Comparison of ENCODE assay signal across 18 cellular contexts in the genomic region with DNA sequence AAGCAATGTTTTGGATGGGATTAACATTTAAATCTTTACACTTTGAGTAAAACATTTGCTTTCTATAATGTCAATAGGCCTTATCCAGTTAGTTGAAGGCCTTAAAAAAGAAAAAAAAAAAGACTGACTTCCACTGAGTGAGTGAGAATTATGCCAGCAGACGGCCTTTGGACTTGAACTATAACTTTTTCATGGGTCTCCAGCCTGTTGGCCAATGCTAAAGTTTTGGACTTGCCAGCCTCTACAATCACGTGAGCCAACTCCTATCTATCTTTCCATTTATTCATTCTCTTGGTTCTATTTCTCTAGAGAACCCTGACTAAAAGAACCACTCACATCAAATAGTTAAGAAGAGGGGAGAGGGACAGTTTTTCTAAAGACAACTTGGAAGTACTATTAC. TPM values are rescaled to one million over a fixed set of nuclear protein-coding genes. Genes with fewer than 3 reads are reported as not detected.
DNase-seq lines count a peak whose midpoint lies in the region; ATAC-seq and TF ChIP-seq lines count a peak whose summit lies in the region.
"Had no signal": no experiment of that assay in that cellular context is flagged by ENCODE, and none has a peak within 500 bp of the region (broad histone marks: within the 10 kb centered on the region; RNA-seq: fewer than 3 reads in every experiment).

No MANE protein-coding gene starts in this region.

- POLR2A ChIA-PET in activated CD8-positive, alpha-beta T cell treated with anti-CD3 and anti-CD28 coated beads for 36 hours (lab: Charles Lee), result interaction anchor here (0.9 to 1.9 kb wide), 3 partner anchors 9 to 220 kb away, joined by 3 to 4 read pairs (median 3); no protein-coding TSS in a partner anchor

- H3K4me3 ChIP-seq in liver (ENCODE audit: low read depth in 1 of 3, low read length in 3 of 3), result no peak overlapping the region
- no peak overlapping the region for H3K4me3 ChIP-seq in transverse colon
- H3K4me3 ChIP-seq: breast epithelium had no signal

- no peaks in the 10 kb centered on the region for H3K27me3 Mint-ChIP-seq in activated naive CD8-positive, alpha-beta T cell
- H3K27me3 Mint-ChIP-seq in activated naive CD8-positive, alpha-beta T cell treated with anti-CD3 and anti-CD28 coated beads for 36 hours, result no peaks in the 10 kb centered on the region
- H3K27me3 Mint-ChIP-seq in activated CD8-positive, alpha-beta T cell treated with anti-CD3 and anti-CD28 coated beads for 36 hours, result no peaks in the 10 kb centered on the region
- H3K27me3 Mint-ChIP-seq: stimulated activated naive CD8-positive, alpha-beta T cell treated with anti-CD3 and anti-CD28 coated beads, Interleukin-15, amount 100 ng/mL, for 72 hours had no signal

- H3K4me1 ChIP-seq in liver (ENCODE audit: control insufficient read depth in 4 of 4, insufficient read depth in 4 of 4, low read length in 3 of 4) (peaks cover 5 to 49% (median 44%) of the 10 kb centered on the region in 4 donors), transverse colon (peaks cover 3 to 56% (median 30%) of the 10 kb centered on the region in 4 donors)

- 39% methylated on average over 2 of the region's 2 CpGs for WGBS in liver
- WGBS in transverse colon (ENCODE audit: low coverage in 1 of 2), 2 donors, result 39 to 81% methylated on average over 2 of the region's 2 CpGs

- TF ChIP-seq EP300 in transverse colon (IDR thresholded peaks at IDR 0.05; ENCODE audit: low read depth), result no peak

- intact Hi-C loops in activated CD8-positive, alpha-beta T cell treated with anti-CD3 and anti-CD28 coated beads for 36 hours (cut with micrococcal nuclease), result loop anchor here (10.0 kb wide), 1 partner anchor 53 kb away; no protein-coding TSS in a partner anchor
- intact Hi-C loops in transverse colon (cut with DNase I; ENCODE audit: low total_unique reads), result loop anchor here (2.0 kb wide), 1 partner anchor 53 kb away; no protein-coding TSS in a partner anchor

- in situ Hi-C loops in transverse colon (cut with MboI; ENCODE audit: low pct_ligation_motif_present in 1 of 4, low pct_unique_long_range_greater_than_20kb in 1 of 4, low sequenced_read_pairs in 3 of 4), result loop anchor here in 1 of 4 donors (10.0 kb wide), 1 partner anchor 53 kb away; no protein-coding TSS in a partner anchor

- H3K27ac ChIP-seq in liver (ENCODE audit: low read depth in 1 of 2, low read length in 2 of 2), result peak overlapping the region; percentile 4 to 31
- H3K27ac ChIP-seq in transverse colon, result peak overlapping the region; percentile 19 to 34 (median 32)
- H3K27ac ChIP-seq: epithelial cell of prostate had no signal

- H3K9me3 Mint-ChIP-seq in activated naive CD8-positive, alpha-beta T cell (ENCODE audit: low read depth), result peaks cover 6% of the 10 kb centered on the region
- peaks cover 11% of the 10 kb centered on the region for H3K9me3 Mint-ChIP-seq in activated naive CD8-positive, alpha-beta T cell treated with anti-CD3 and anti-CD28 coated beads for 36 hours
- peaks cover 13% of the 10 kb centered on the region for H3K9me3 Mint-ChIP-seq in activated CD8-positive, alpha-beta T cell treated with anti-CD3 and anti-CD28 coated beads for 36 hours

- no peak overlapping the region for H3K9ac ChIP-seq in liver (ENCODE audit: low read depth in 1 of 2, low read length in 2 of 2)

- H3K36me3 Mint-ChIP-seq in activated naive CD8-positive, alpha-beta T cell, result peaks cover 3% of the 10 kb centered on the region
- peaks cover 19% of the 10 kb centered on the region for H3K36me3 Mint-ChIP-seq in activated naive CD8-positive, alpha-beta T cell treated with anti-CD3 and anti-CD28 coated beads for 36 hours
- H3K36me3 Mint-ChIP-seq in activated CD8-positive, alpha-beta T cell treated with anti-CD3 and anti-CD28 coated beads for 36 hours (ENCODE audit: low read depth), result peaks cover 28% of the 10 kb centered on the region

- no peak overlapping the region for H3K4me3 Mint-ChIP-seq in activated naive CD8-positive, alpha-beta T cell
- no peak overlapping the region for H3K4me3 Mint-ChIP-seq in activated naive CD8-positive, alpha-beta T cell treated with anti-CD3 and anti-CD28 coated beads for 36 hours
- H3K4me3 Mint-ChIP-seq in activated CD8-positive, alpha-beta T cell treated with anti-CD3 and anti-CD28 coated beads for 36 hours, result no peak overlapping the region
- H3K4me3 Mint-ChIP-seq: dendritic cell treated with granulocyte-macrophage colony-stimulating factor and Interleukin-4, amounts not matched to agents 40 ng/mL and 50 ng/mL, for 4 days had no signal

- peak overlapping the region; percentile 41 for H3K27ac Mint-ChIP-seq in activated naive CD8-positive, alpha-beta T cell
- no peak overlapping the region for H3K27ac Mint-ChIP-seq in activated naive CD8-positive, alpha-beta T cell treated with anti-CD3 and anti-CD28 coated beads for 36 hours
- peak overlapping the region; percentile 72 for H3K27ac Mint-ChIP-seq in activated CD8-positive, alpha-beta T cell treated with anti-CD3 and anti-CD28 coated beads for 36 hours
- H3K27ac Mint-ChIP-seq: dendritic cell treated with granulocyte-macrophage colony-stimulating factor and Interleukin-4, amounts not matched to agents 40 ng/mL and 50 ng/mL, for 4 days; stimulated activated naive CD8-positive, alpha-beta T cell treated with anti-CD3 and anti-CD28 coated beads, Interleukin-15, amount 100 ng/mL, for 72 hours had no signal

- CTCF ChIA-PET in activated CD8-positive, alpha-beta T cell treated with anti-CD3 and anti-CD28 coated beads for 36 hours (lab: Charles Lee), result interaction anchor here (0.8 to 2.7 kb wide), 19 partner anchors 8 to 230 kb away, joined by 3 to 19 read pairs (median 4); partner anchors contain the start of gene CH25H

- TF ChIP-seq CTCF in activated CD8-positive, alpha-beta T cell treated with anti-CD3 and anti-CD28 coated beads for 36 hours (IDR thresholded peaks at IDR 0.05), result no peak
- no peak for TF ChIP-seq CTCF in liver (IDR thresholded peaks at IDR 0.05; ENCODE audit: low read depth, low read length, missing input control)
- TF ChIP-seq CTCF in transverse colon (IDR thresholded peaks at IDR 0.05), result no peak

- no peaks in the 10 kb centered on the region for H3K9me3 ChIP-seq in liver (ENCODE audit: control insufficient read depth in 4 of 4, low read length in 3 of 4)
- no peaks in the 10 kb centered on the region for H3K9me3 ChIP-seq in transverse colon
- H3K9me3 ChIP-seq: breast epithelium had no signal

- H3K36me3 ChIP-seq in liver (ENCODE audit: control insufficient read depth in 4 of 4, insufficient read depth in 3 of 4, low read depth in 1 of 4, low read length in 3 of 4), result no peaks in the 10 kb centered on the region
- no peaks in the 10 kb centered on the region for H3K36me3 ChIP-seq in transverse colon
- H3K36me3 ChIP-seq: breast epithelium had no signal

- no peak for DNase-seq in activated naive CD8-positive, alpha-beta T cell treated with anti-CD3 and anti-CD28 coated beads for 36 hours
- no peak for DNase-seq in activated CD8-positive, alpha-beta T cell treated with anti-CD3 and anti-CD28 coated beads for 36 hours
- DNase-seq in transverse colon (no peak), hypothalamus (lab: John Stamatoyannopoulos, UW) (no peak)
- DNase-seq in effector CD8-positive, alpha-beta T cell (lab: John Stamatoyannopoulos, UW), result no peak
- DNase-seq: COR-L47, H7, left colon, NCI-H1930, NCI-H446 treated with DMSO at 0.1 percent for 48 hours, right cardiac atrium had no signal

- TF ChIP-seq POLR2A in transverse colon (IDR thresholded peaks at IDR 0.05), result no peak

- ATAC-seq in activated CD8-positive, alpha-beta T cell treated with anti-CD3 and anti-CD28 coated beads for 36 hours, result no peak
- ATAC-seq in activated CD4-positive, CD25-positive, alpha-beta regulatory T cell treated with anti-CD3 and anti-CD28 coated beads, Interleukin-2, amount 50 U/mL, for 24 hours, result no peak
- ATAC-seq: left colon; right cardiac atrium; stimulated activated naive CD8-positive, alpha-beta T cell treated with anti-CD3 and anti-CD28 coated beads, Interleukin-15, amount 100 ng/mL, for 72 hours had no signal

- peaks cover 55% of the 10 kb centered on the region for H3K4me1 Mint-ChIP-seq in activated naive CD8-positive, alpha-beta T cell (ENCODE audit: low read depth)
- peaks cover 41% of the 10 kb centered on the region for H3K4me1 Mint-ChIP-seq in activated naive CD8-positive, alpha-beta T cell treated with anti-CD3 and anti-CD28 coated beads for 36 hours
- H3K4me1 Mint-ChIP-seq in activated CD8-positive, alpha-beta T cell treated with anti-CD3 and anti-CD28 coated beads for 36 hours (ENCODE audit: low read depth), result peaks cover 45% of the 10 kb centered on the region

- no peaks in the 10 kb centered on the region for H3K27me3 ChIP-seq in liver (ENCODE audit: control insufficient read depth in 4 of 4, insufficient read depth in 4 of 4, low read length in 3 of 4)
- H3K27me3 ChIP-seq in transverse colon, result no peaks in the 10 kb centered on the region
- H3K27me3 ChIP-seq: breast epithelium had no signal

- TF ChIP-seq RAD21 in liver (IDR thresholded peaks at IDR 0.05), result no peak

TF ChIP-seq in liver, 16 proteins besides CTCF, POLR2A, EP300 and RAD21 (continues in another document):
- TF ChIP-seq SP1 (IDR thresholded peaks at IDR 0.05) (peak; percentile 61), RXRA (IDR thresholded peaks at IDR 0.05) (peak in 1 of 2 donors; percentile 40), HNF4A (conservative IDR thresholded peaks at IDR 0.05) (peak; percentile 85)

RNA-seq across cellular contexts. Expression of gene FAS, which starts 2.8 kb away (rescaled TPM):
- 10 to 100 TPM; 31.1 to 33.4 TPM for total RNA-seq in activated naive CD8-positive, alpha-beta T cell treated with anti-CD3 and anti-CD28 coated beads for 36 hours
- total RNA-seq in activated CD8-positive, alpha-beta T cell treated with anti-CD3 and anti-CD28 coated beads for 36 hours, result 10 to 100 TPM; 48.6 to 49.0 TPM
- 10 to 100 TPM in 1 of 2 donors, 1 to 10 TPM in 1; 2.2 to 13.2 TPM for total RNA-seq in liver
- polyA plus RNA-seq in liver, result 1 to 10 TPM; 5.6 to 6.2 TPM
- total RNA-seq in transverse colon, result 10 to 100 TPM in 3 of 4 donors, 1 to 10 TPM in 1; 9.0 to 58.5 (median 53.6) TPM

RNA-seq across cellular contexts. Expression of gene ACTA2, which starts 35.3 kb away (rescaled TPM):
- total RNA-seq in activated naive CD8-positive, alpha-beta T cell treated with anti-CD3 and anti-CD28 coated beads for 36 hours, result 1 to 10 TPM; 4.7 to 5.0 TPM
- total RNA-seq in activated CD8-positive, alpha-beta T cell treated with anti-CD3 and anti-CD28 coated beads for 36 hours, result 10 to 100 TPM; 13.3 to 14.9 TPM
- 100 to 1,000 TPM in 1 of 2 donors, 10 to 100 TPM in 1; 13.2 to 182 TPM for total RNA-seq in liver
- 100 to 1,000 TPM in 1 of 2 donors, 10 to 100 TPM in 1; 16.8 to 130 TPM for polyA plus RNA-seq in liver
- 1,000 to 10,000 TPM in 1 of 4 donors, 100 to 1,000 TPM in 3; 403 to 1,827 (median 457) TPM for total RNA-seq in transverse colon
- total RNA-seq: H7 had no signal
